In the genomic region with DNA sequence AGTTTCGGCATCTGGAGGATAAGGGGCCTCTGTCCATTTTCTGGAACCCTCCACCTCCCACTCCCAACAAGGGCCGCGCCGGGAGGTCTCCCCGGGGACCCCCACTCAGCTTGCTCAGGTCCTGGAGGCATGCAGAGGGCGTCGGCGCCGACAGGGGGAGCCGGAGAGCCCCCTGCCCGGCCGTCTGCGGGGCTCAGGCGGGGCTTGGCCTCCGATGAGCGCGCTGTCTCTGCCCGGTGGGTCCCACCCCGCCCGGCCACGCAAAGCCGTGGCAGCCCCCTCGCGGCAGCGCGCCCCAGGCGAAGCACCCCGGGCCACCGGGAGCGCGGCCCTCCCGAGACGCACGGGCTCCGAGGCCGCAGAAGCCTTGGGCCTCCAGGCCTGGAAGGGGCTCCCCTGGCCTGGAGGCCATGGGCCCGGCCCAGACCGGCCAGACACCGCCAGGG, we compare ENCODE assay signal across 8 cellular contexts.
A peak's percentile ranks its signal among the peaks of the same experiment; 100 is the strongest.
DNase-seq lines count a peak whose midpoint lies in the region; ATAC-seq and TF ChIP-seq lines count a peak whose summit lies in the region.

No MANE protein-coding gene starts in this region.

- peak; percentile 17; the same call in 1 of the 2 replicates for TF ChIP-seq RAD21 in HCT116 (IDR thresholded peaks at IDR 0.05; ENCODE audit: low read depth)

- peaks cover 2 to 5% of the 10 kb centered on the region in 2 experiments; a peak in 2 of 4 replicates for H3K4me1 ChIP-seq in HCT116 (ENCODE audit: control insufficient read depth in 1 of 2, insufficient read depth in 2 of 2, low read length in 2 of 2)
- H3K4me1 ChIP-seq in colonic mucosa = peaks cover 6% of the 10 kb centered on the region
- H3K4me1 ChIP-seq in lung (ENCODE audit: control insufficient read depth in 2 of 2, insufficient read depth in 2 of 2, low read length in 2 of 2) = peaks cover 0 to 6% of the 10 kb centered on the region in 2 donors

- no peaks in the 10 kb centered on the region for H3K36me3 ChIP-seq in HCT116 (ENCODE audit: control insufficient read depth in 1 of 2, insufficient read depth in 2 of 2, low read length in 2 of 2)
- H3K36me3 ChIP-seq in colonic mucosa = no peaks in the 10 kb centered on the region
- H3K36me3 ChIP-seq in lung (ENCODE audit: control insufficient read depth in 2 of 2, insufficient read depth in 2 of 2, low read length in 2 of 2) = no peaks in the 10 kb centered on the region

- H4K20me1 ChIP-seq in HCT116 (ENCODE audit: insufficient read depth) = no peaks in the 10 kb centered on the region

- no peak overlapping the region for H3K4me2 ChIP-seq in HCT116 (ENCODE audit: low read length)

- H3K9me2 ChIP-seq in HCT116 (ENCODE audit: insufficient read depth) = no peaks in the 10 kb centered on the region

- DNase-seq in HCT116 (ENCODE audit: low read depth, low spot score) (no peak), colonic mucosa (no peak), lung (ENCODE audit: low spot score) (no peak), SHP77 (lab: John Stamatoyannopoulos, UW) (no peak), HCEC 1CT (no peak), occipital lobe (lab: John Stamatoyannopoulos, UW) (no peak)

- no peak overlapping the region for H3K4me3 ChIP-seq in HCT116 (replicated peaks in 1 of 2; ENCODE audit: low read depth in 1 of 2, low read length in 2 of 2)
- no peak overlapping the region for H3K4me3 ChIP-seq in colonic mucosa
- H3K4me3 ChIP-seq in lung = no peak overlapping the region

- intact Hi-C loops in HCT116 (cut with micrococcal nuclease) (loop anchor here (10.0 kb wide), 1 partner anchor 182 kb away; no protein-coding TSS in a partner anchor), colonic mucosa (cut with DNase I) (no loop called here)

- peak; percentile 92 for TF ChIP-seq CTCF in C4-2B (conservative IDR thresholded peaks at IDR 0.05)
- TF ChIP-seq CTCF in HCT116 (IDR thresholded peaks at IDR 0.05 in 2 of 3, conservative IDR thresholded peaks at IDR 0.05 in 1 of 3; ENCODE audit: borderline replicate concordance in 1 of 3, insufficient read depth in 1 of 3, low read depth in 2 of 3, low read length in 2 of 3) = peak in 2 of 3 experiments; percentile 64 to 82; a peak in 4 of 6 replicates
- TF ChIP-seq CTCF in colonic mucosa (IDR thresholded peaks at IDR 0.05) = peak; percentile 51
- peak; percentile 4 for TF ChIP-seq CTCF in lung (IDR thresholded peaks at IDR 0.05; ENCODE audit: control extremely low read depth, extremely low read depth)

- no peak for TF ChIP-seq POLR2A in HCT116 (IDR thresholded peaks at IDR 0.05; ENCODE audit: borderline replicate concordance, extremely low read depth, insufficient read depth, insufficient read length)

- H3K9ac ChIP-seq in HCT116 (ENCODE audit: low read length) (no peak overlapping the region), colonic mucosa (ENCODE audit: low read depth in 2 of 2, low read length in 2 of 2) (no peak overlapping the region)

- POLR2A ChIA-PET in HCT116 (lab: Charles Lee) = no interaction called here

- RAD21 ChIA-PET in HCT116 (lab: Charles Lee; ENCODE audit: low non-redundant PET in 1 of 2, low total read pairs in 2 of 2, uncharacterized antibody in 2 of 2, unreplicated experiment in 2 of 2) = no interaction called here

- no TSS peak for BruUV-seq in HCT116 (replicated peaks; lab: Mats Ljungman, UMichigan)

- ATAC-seq in HCT116 (peak; percentile 88), lung (ENCODE audit: insufficient read depth, low FRiP score) (no peak), GM19324 (IDR thresholded peaks at IDR 0.05; ENCODE audit: low FRiP score, unreplicated experiment) (no peak)

- WGBS in lung, 2 donors = 3 to 4% methylated on average over 37 to 39 of the region's 39 CpGs

- H3K27me3 ChIP-seq in HCT116 (ENCODE audit: insufficient read depth, low read length) = peaks cover 4% of the 10 kb centered on the region; the same call in 1 of the 2 replicates
- H3K27me3 ChIP-seq in colonic mucosa = peaks cover 50% of the 10 kb centered on the region
- H3K27me3 ChIP-seq in lung (ENCODE audit: control insufficient read depth, insufficient read depth) = peaks cover 16% of the 10 kb centered on the region

- H3K9me3 ChIP-seq in HCT116 (ENCODE audit: control insufficient read depth in 1 of 2, insufficient read depth in 1 of 2, low read depth in 1 of 2, low read length in 2 of 2) (no peaks in the 10 kb centered on the region), colonic mucosa (no peaks in the 10 kb centered on the region), lung (ENCODE audit: control insufficient read depth in 2 of 2, insufficient read depth in 1 of 2, low read length in 1 of 2) (no peaks in the 10 kb centered on the region)

- CTCF ChIA-PET in HCT116 (lab: Charles Lee) = no interaction called here

- H3K79me2 ChIP-seq in HCT116 (ENCODE audit: insufficient read depth, low read length) = no peaks in the 10 kb centered on the region

- no peak overlapping the region for H3K27ac ChIP-seq in C4-2B
- no peak overlapping the region for H3K27ac ChIP-seq in HCT116 (ENCODE audit: low read depth, low read length)
- no peak overlapping the region for H3K27ac ChIP-seq in colonic mucosa
- H3K27ac ChIP-seq in lung (ENCODE audit: low read depth in 1 of 2, low read length in 1 of 2) = no peak overlapping the region

- no peak overlapping the region for H2AFZ ChIP-seq in HCT116 (ENCODE audit: low read depth, low read length, poor library complexity, severe bottlenecking)

TF ChIP-seq in HCT116, 20 proteins besides CTCF, POLR2A, EP300 and RAD21:
- TF ChIP-seq YY1 (IDR thresholded peaks at IDR 0.05; ENCODE audit: extremely low read depth, insufficient replicate concordance, low read depth, low read length) (no peak), EGR1 (IDR thresholded peaks at IDR 0.05; ENCODE audit: low read depth) (no peak), TCF7L2 (IDR thresholded peaks at IDR 0.05; ENCODE audit: borderline replicate concordance, extremely low read depth, insufficient read depth, insufficient read length) (no peak), CEBPB (IDR thresholded peaks at IDR 0.05; ENCODE audit: low read depth) (no peak), EZH2 (IDR thresholded peaks at IDR 0.05) (no peak), SP1 (IDR thresholded peaks at IDR 0.05; ENCODE audit: low read depth) (no peak), JUND (IDR thresholded peaks at IDR 0.05) (no peak), SIN3A (IDR thresholded peaks at IDR 0.05; ENCODE audit: low read depth) (no peak), ELF1 (IDR thresholded peaks at IDR 0.05; ENCODE audit: borderline replicate concordance, low read depth) (no peak), FOSL1 (IDR thresholded peaks at IDR 0.05; ENCODE audit: low read depth) (no peak), SRF (IDR thresholded peaks at IDR 0.05; ENCODE audit: low read depth) (no peak), ZFX (IDR thresholded peaks at IDR 0.05) (no peak)
- TF ChIP-seq, protein P1, sequence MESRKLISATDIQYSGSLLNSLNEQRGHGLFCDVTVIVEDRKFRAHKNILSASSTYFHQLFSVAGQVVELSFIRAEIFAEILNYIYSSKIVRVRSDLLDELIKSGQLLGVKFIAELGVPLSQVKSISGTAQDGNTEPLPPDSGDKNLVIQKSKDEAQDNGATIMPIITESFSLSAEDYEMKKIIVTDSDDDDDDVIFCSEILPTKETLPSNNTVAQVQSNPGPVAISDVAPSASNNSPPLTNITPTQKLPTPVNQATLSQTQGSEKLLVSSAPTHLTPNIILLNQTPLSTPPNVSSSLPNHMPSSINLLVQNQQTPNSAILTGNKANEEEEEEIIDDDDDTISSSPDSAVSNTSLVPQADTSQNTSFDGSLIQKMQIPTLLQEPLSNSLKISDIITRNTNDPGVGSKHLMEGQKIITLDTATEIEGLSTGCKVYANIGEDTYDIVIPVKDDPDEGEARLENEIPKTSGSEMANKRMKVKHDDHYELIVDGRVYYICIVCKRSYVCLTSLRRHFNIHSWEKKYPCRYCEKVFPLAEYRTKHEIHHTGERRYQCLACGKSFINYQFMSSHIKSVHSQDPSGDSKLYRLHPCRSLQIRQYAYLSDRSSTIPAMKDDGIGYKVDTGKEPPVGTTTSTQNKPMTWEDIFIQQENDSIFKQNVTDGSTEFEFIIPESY (IDR thresholded peaks at IDR 0.05; ENCODE audit: extremely low read depth, insufficient replicate concordance, low read length) = no peak
TF ChIP-seq in HCT116: peak in this region for 0.

Comparison
In these comparisons a context has a peak if more than half of its experiments do, and no peak if none do; other contexts are left out.
1. CTCF ChIP-seq: peak in every context shown above with its lines; median percentile 92 in C4-2B; 73 in HCT116; 51 in colonic mucosa; 4 in lung.